Comparison of ENCODE assay signal across 13 cellular contexts in genomic region chr21:31772674-31773555, GRCh38. TPM values are rescaled to one million over a fixed set of nuclear protein-coding genes. Genes with fewer than 3 reads are reported as not detected.
DNase-seq lines count a peak whose midpoint lies in the region; ATAC-seq and TF ChIP-seq lines count a peak whose summit lies in the region.
"Had no signal": no experiment of that assay in that cellular context is flagged by ENCODE, and none has a peak within 500 bp of the region (broad histone marks: within the 10 kb centered on the region; RNA-seq: fewer than 3 reads in every experiment).

No MANE protein-coding gene starts in this region.

- H3K9me2 ChIP-seq in SU-DHL-6 (replicated peaks; ENCODE audit: insufficient read depth, low read length): no peaks in the 10 kb centered on the region
- H3K9me2 ChIP-seq: SK-N-SH had no signal

- TF ChIP-seq CTCF in SU-DHL-6 (IDR thresholded peaks at IDR 0.05; ENCODE audit: insufficient read depth, low read length, poor library complexity, severe bottlenecking) (no peak), left lung (IDR thresholded peaks at IDR 0.05) (no peak), suprapubic skin (IDR thresholded peaks at IDR 0.05) (no peak), smooth muscle cell (IDR thresholded peaks at IDR 0.05; ENCODE audit: borderline replicate concordance, insufficient read depth, poor library complexity, severe bottlenecking) (no peak)

- H3K27me3 ChIP-seq in SU-DHL-6 (ENCODE audit: low read length): no peaks in the 10 kb centered on the region
- H3K27me3 ChIP-seq in left lung: no peaks in the 10 kb centered on the region
- H3K27me3 ChIP-seq in suprapubic skin: no peaks in the 10 kb centered on the region
- H3K27me3 ChIP-seq in smooth muscle cell (ENCODE audit: low read depth): no peaks in the 10 kb centered on the region
- H3K27me3 ChIP-seq: right atrium auricular region had no signal

- ATAC-seq in GM18505 (IDR thresholded peaks at IDR 0.05; ENCODE audit: unreplicated experiment) (peak; percentile 86), GM21515 (IDR thresholded peaks at IDR 0.05; ENCODE audit: unreplicated experiment) (peak; percentile 90), HG03196 (IDR thresholded peaks at IDR 0.05; ENCODE audit: unreplicated experiment) (peak; percentile 80), left lung (no peak)
- ATAC-seq: activated T-helper 17 cell treated with anti-CD3 and anti-CD28 coated beads, Interleukin-2, amount 50 U/mL, for 72 hours; left lobe of liver had no signal

- H3K4me2 ChIP-seq in SU-DHL-6 (ENCODE audit: low read depth, low read length, poor library complexity, severe bottlenecking) (peak overlapping the region; percentile 67), smooth muscle cell (no peak overlapping the region)
- H3K4me2 ChIP-seq: SK-N-SH had no signal

- H3F3A ChIP-seq in SU-DHL-6 (ENCODE audit: insufficient read depth): peaks cover 34% of the 10 kb centered on the region
- H3F3A ChIP-seq in smooth muscle cell (ENCODE audit: low read depth): no peaks in the 10 kb centered on the region

- no peaks in the 10 kb centered on the region for H3K79me2 ChIP-seq in SU-DHL-6 (ENCODE audit: insufficient read depth, low read length)
- no peaks in the 10 kb centered on the region for H3K79me2 ChIP-seq in smooth muscle cell (ENCODE audit: low read depth)

- H3K4me1 ChIP-seq in left lung: peaks cover 0 to 5% of the 10 kb centered on the region in 2 donors
- H3K4me1 ChIP-seq in suprapubic skin: no peaks in the 10 kb centered on the region
- H3K4me1 ChIP-seq in smooth muscle cell (ENCODE audit: low read depth): no peaks in the 10 kb centered on the region
- H3K4me1 ChIP-seq: right atrium auricular region had no signal

- H3K9me3 ChIP-seq in SU-DHL-6 (ENCODE audit: insufficient read depth, low read length) (no peaks in the 10 kb centered on the region), left lung (no peaks in the 10 kb centered on the region), suprapubic skin (no peaks in the 10 kb centered on the region), smooth muscle cell (replicated peaks; ENCODE audit: low read depth) (no peaks in the 10 kb centered on the region)
- H3K9me3 ChIP-seq: right atrium auricular region, SK-N-SH had no signal

- H4K20me1 ChIP-seq in SU-DHL-6 (ENCODE audit: low read depth, low read length) (no peaks in the 10 kb centered on the region), smooth muscle cell (ENCODE audit: low read depth) (no peaks in the 10 kb centered on the region)

- H3K9ac ChIP-seq in SU-DHL-6 (ENCODE audit: low read length) (peak overlapping the region; percentile 53), smooth muscle cell (ENCODE audit: low read depth) (no peak overlapping the region)
- H3K9ac ChIP-seq: SK-N-SH had no signal

- H2AFZ ChIP-seq in SU-DHL-6 (ENCODE audit: low read depth, low read length, severe bottlenecking): peak overlapping the region; percentile 37
- H2AFZ ChIP-seq in smooth muscle cell (ENCODE audit: low read depth): no peak overlapping the region

- no peak for TF ChIP-seq EP300 in suprapubic skin (IDR thresholded peaks at IDR 0.05)

- no peaks in the 10 kb centered on the region for H3K36me3 ChIP-seq in SU-DHL-6 (ENCODE audit: low read length)
- no peaks in the 10 kb centered on the region for H3K36me3 ChIP-seq in left lung
- H3K36me3 ChIP-seq in suprapubic skin: no peaks in the 10 kb centered on the region
- no peaks in the 10 kb centered on the region for H3K36me3 ChIP-seq in smooth muscle cell (ENCODE audit: low read depth)
- H3K36me3 ChIP-seq: right atrium auricular region had no signal

- peak overlapping the region; percentile 97 for H3K27ac ChIP-seq in SU-DHL-6 (ENCODE audit: low read depth, low read length)
- H3K27ac ChIP-seq in left lung: no peak overlapping the region
- H3K27ac ChIP-seq in suprapubic skin: no peak overlapping the region
- no peak overlapping the region for H3K27ac ChIP-seq in smooth muscle cell (ENCODE audit: low read depth)
- H3K27ac ChIP-seq: right atrium auricular region had no signal

- intact Hi-C loops in left lung (cut with DNase I): no loop called here

- WGBS in suprapubic skin: 75% methylated on average over 5 of the region's 5 CpGs
- 93% methylated on average over 5 of the region's 5 CpGs for WGBS in smooth muscle cell (ENCODE audit: low lambda C conversion rate)

- no peak for DNase-seq in left lung
- no peak for DNase-seq in suprapubic skin (ENCODE audit: low spot score in 2 of 2)
- no peak for DNase-seq in GM19240 (ENCODE audit: insufficient read length, low spot score)
- DNase-seq in smooth muscle cell (lab: John Stamatoyannopoulos, UW; ENCODE audit: unreplicated experiment): no peak
- DNase-seq: Kasumi-1, SK-N-SH had no signal

- H3K4me3 ChIP-seq in SU-DHL-6 (ENCODE audit: insufficient read depth, low read length, poor library complexity, severe bottlenecking) (peak overlapping the region; percentile 22), left lung (no peak overlapping the region), suprapubic skin (no peak overlapping the region), smooth muscle cell (no peak overlapping the region)
- H3K4me3 ChIP-seq: right atrium auricular region had no signal

- no peak for TF ChIP-seq POLR2A in GM18505 (IDR thresholded peaks at IDR 0.05; ENCODE audit: borderline replicate concordance, extremely low read depth, insufficient read depth, insufficient read length)
- no peak for TF ChIP-seq POLR2A in suprapubic skin (IDR thresholded peaks at IDR 0.05)

RNA-seq across cellular contexts. Expression of gene SCAF4, which starts 41.0 kb away (rescaled TPM):
- total RNA-seq in left lung (10 to 100 TPM; 23.9 to 29.7 TPM), suprapubic skin (10 to 100 TPM; 23.6 to 41.5 (median 29.3) TPM), smooth muscle cell (8.7 and 10.3 TPM in 2 replicates)
- polyA plus RNA-seq in smooth muscle cell: 21.8 and 22.7 TPM in 2 replicates
